Comparison of ENCODE assay signal across 21 cellular contexts in genomic region chr1:177898377-177898648, GRCh38.
"Had no signal": no experiment of that assay in that cellular context is flagged by ENCODE, and none has a peak within 500 bp of the region (broad histone marks: within the 10 kb centered on the region; RNA-seq: fewer than 3 reads in every experiment).

No MANE protein-coding gene starts in this region.

- ATAC-seq: activated T-cell treated with anti-CD3 and anti-CD28 coated beads, Interleukin-2, amount 50 U/mL, for 4 hours; effector memory CD8-positive, alpha-beta T cell; WTC11 had no signal

- H3K4me3 ChIP-seq: dorsolateral prefrontal cortex, ovary, prostate gland, testis had no signal

- H3K27me3 ChIP-seq: dorsolateral prefrontal cortex, neutrophil, ovary, testis had no signal

- H3K36me3 ChIP-seq: neutrophil, ovary, prostate gland had no signal

- DNase-seq: activated naive CD4-positive, alpha-beta T cell; activated T-cell treated with anti-CD3 and anti-CD28 coated beads, Interleukin-2, amount 50 U/mL, for 4 hours; central memory CD4-positive, alpha-beta T cell; dorsolateral prefrontal cortex; effector memory CD8-positive, alpha-beta T cell; ovary; stimulated activated CD4-positive, alpha-beta T cell treated with anti-CD3 and anti-CD28 coated beads, Interleukin-4, amount 100 ng/mL, for 1 hour; stimulated activated naive CD4-positive, alpha-beta T cell; T-helper 9 cell; testis had no signal

- H3K27ac Mint-ChIP-seq: activated naive CD8-positive, alpha-beta T cell; activated T-helper 2 cell treated with anti-CD3 and anti-CD28 coated beads, Interferon-gamma antibody, Interleukin-2, Interleukin-4, amounts not matched to agents 10 μg/mL and 5 μg/mL and 100 μg/mL, durations not matched to agents 14 hours and 24 hours and 36 hours; effector memory CD8-positive, alpha-beta T cell; memory B cell; nephron; type B pancreatic cell; WTC11 had no signal

- H3K36me3 Mint-ChIP-seq: activated naive CD8-positive, alpha-beta T cell; memory B cell; type B pancreatic cell; WTC11 had no signal

- H3K9me3 Mint-ChIP-seq: activated T-cell treated with anti-CD3 and anti-CD28 coated beads, Interleukin-2, amount 50 U/mL, for 4 hours; activated T-helper 2 cell treated with anti-CD3 and anti-CD28 coated beads, Interferon-gamma antibody, Interleukin-2, Interleukin-4, amounts not matched to agents 10 μg/mL and 5 μg/mL and 100 μg/mL, durations not matched to agents 14 hours and 24 hours and 36 hours; nephron; type B pancreatic cell had no signal

- H3K4me1 Mint-ChIP-seq: memory B cell, nephron, WTC11 had no signal

- H3K27ac ChIP-seq: dorsolateral prefrontal cortex, neutrophil, ovary, prostate gland, testis had no signal

- H3K27me3 Mint-ChIP-seq: activated naive CD8-positive, alpha-beta T cell; effector memory CD8-positive, alpha-beta T cell; memory B cell had no signal

- H3K4me3 Mint-ChIP-seq: activated naive CD8-positive, alpha-beta T cell; activated T-cell treated with anti-CD3 and anti-CD28 coated beads, Interleukin-2, amount 50 U/mL, for 4 hours; effector memory CD8-positive, alpha-beta T cell; memory B cell; nephron; type B pancreatic cell; WTC11 had no signal

- H3K4me1 ChIP-seq: prostate gland, testis had no signal

- FAIRE-seq: astrocyte, endothelial cell of umbilical vein, frontal cortex had no signal

- H3K9me3 ChIP-seq: neutrophil, ovary, prostate gland, testis had no signal
